In genomic region chr20:54534101-54534500, GRCh38 we compare ENCODE assay signal across 38 cellular contexts. TPM values are rescaled to one million over a fixed set of nuclear protein-coding genes. Genes with fewer than 3 reads are reported as not detected.
"Had no signal": no experiment of that assay in that cellular context is flagged by ENCODE, and none has a peak within 500 bp of the region (broad histone marks: within the 10 kb centered on the region; RNA-seq: fewer than 3 reads in every experiment).

No MANE protein-coding gene starts in this region.

- H3K9ac ChIP-seq: KMS-11 had no signal

- H3K27ac ChIP-seq: KMS-11 had no signal

- H3K4me2 ChIP-seq: KMS-11 had no signal

- H3K27me3 ChIP-seq: MG63 had no signal

- DNase-seq: Karpas-422, Kasumi-1, MG63, MM.1S, MV-4-11, NCI-H1048, NCI-H1092, NCI-H1092 treated with DMSO at 0.1 percent for 48 hours, NCI-H1105, NCI-H1105 treated with DMSO at 0.1 percent for 48 hours, NCI-H1417, NCI-H1417 treated with DMSO at 0.1 percent for 48 hours, NCI-H1436, NCI-H1436 treated with DMSO at 0.1 percent for 48 hours, NCI-H146, NCI-H1694, NCI-H1694 treated with DMSO at 0.1 percent for 48 hours, NCI-H187, NCI-H187 treated with DMSO at 0.1 percent for 48 hours, NCI-H1930, NCI-H2029, NCI-H2029 treated with DMSO at 0.1 percent for 48 hours, NCI-H2081, NCI-H2081 treated with DMSO at 0.1 percent for 48 hours, NCI-H2107, NCI-H2171, NCI-H2171 treated with DMSO at 0.1 percent for 48 hours, NCI-H2227 treated with DMSO at 0.1 percent for 48 hours, NCI-H226, NCI-H345, NCI-H446, NCI-H446 treated with DMSO at 0.1 percent for 48 hours, NCI-H510A had no signal

- H3K4me3 ChIP-seq: MG63 had no signal

- H3K36me3 ChIP-seq: MG63 had no signal

RNA-seq across cellular contexts. Expression of gene DOK5, which starts 58.7 kb away (rescaled TPM):
- total RNA-seq: LHCN-M2, M059J, MCF 10A, NCI-H460 had no signal
